ENCODE assay signal across 14 cellular contexts in the genomic region with DNA sequence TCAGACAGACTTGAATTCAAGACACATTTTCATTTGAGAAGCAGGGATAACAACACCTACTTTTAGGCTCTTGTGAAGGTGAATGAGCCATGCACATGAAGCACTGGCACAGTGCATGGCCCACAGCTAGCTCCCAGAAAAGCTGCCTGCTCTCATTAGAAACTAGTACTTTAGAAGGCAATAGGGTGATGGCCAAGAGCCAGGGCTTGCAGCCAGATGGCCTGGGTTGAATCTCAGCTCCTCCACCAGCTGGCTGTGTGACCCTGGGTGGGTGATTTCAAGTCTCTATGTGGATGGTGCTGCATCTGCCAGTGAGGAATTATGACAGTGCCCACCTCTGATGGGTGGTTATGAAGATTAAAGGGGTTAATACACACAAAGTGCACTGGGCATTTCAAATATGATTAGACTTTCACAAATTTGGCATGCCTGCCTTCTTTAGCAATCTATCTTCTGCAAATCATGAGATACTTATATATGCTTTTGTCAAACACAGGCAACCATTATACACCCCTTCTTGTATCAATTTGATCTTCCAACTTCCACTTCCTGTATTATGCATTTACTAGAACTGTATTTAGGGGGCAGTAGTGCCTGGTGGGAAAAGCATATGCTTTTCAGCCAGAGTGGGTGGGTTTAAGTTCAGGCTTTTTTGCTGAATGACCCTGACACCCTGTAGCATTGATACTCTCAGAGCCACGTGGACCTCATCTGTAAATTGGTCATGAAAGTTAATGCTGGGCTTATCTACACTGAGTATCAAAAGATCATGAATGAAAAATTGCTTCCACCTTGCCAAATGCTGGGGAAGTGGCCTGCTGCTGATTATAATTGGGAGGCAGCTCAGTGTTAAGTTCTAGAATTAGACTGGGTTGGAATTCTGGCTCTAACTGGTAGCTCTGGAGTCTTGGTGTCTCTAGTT.
DNase-seq lines count a peak whose midpoint lies in the region; ATAC-seq and TF ChIP-seq lines count a peak whose summit lies in the region.
"Had no signal": no experiment of that assay in that cellular context is flagged by ENCODE, and none has a peak within 500 bp of the region (broad histone marks: within the 10 kb centered on the region; RNA-seq: fewer than 3 reads in every experiment).

No MANE protein-coding gene starts in this region.

- ATAC-seq in stimulated activated effector memory CD8-positive, alpha-beta T cell treated with anti-CD3 and anti-CD28 coated beads, Interleukin-12 subunit alpha, Interleukin-12 subunit beta, amount 100 ng/mL, for 72 hours, result peak; percentile 34
- no peak for ATAC-seq in HG03135 (IDR thresholded peaks at IDR 0.05; ENCODE audit: unreplicated experiment)

- no peaks in the 10 kb centered on the region for H3K36me3 Mint-ChIP-seq in stimulated activated effector memory CD8-positive, alpha-beta T cell treated with anti-CD3 and anti-CD28 coated beads, Interleukin-12 subunit alpha, Interleukin-12 subunit beta, amount 100 ng/mL, for 72 hours

- no peak overlapping the region for H3K4me3 ChIP-seq in fibroblast of mammary gland (ENCODE audit: control insufficient read depth, low read depth, low read length)
- H3K4me3 ChIP-seq: GM23248, lower lobe of right lung, transverse colon had no signal

- peak; percentile 38 to 82 for DNase-seq in NCI-H2081 (lab: John Stamatoyannopoulos, UW)
- DNase-seq in NCI-H2081 treated with DMSO at 0.1 percent for 48 hours (lab: John Stamatoyannopoulos, UW), result no peak
- peak; percentile 19 to 32 for DNase-seq in NOMO-1 (lab: John Stamatoyannopoulos, UW; ENCODE audit: unreplicated experiment in 2 of 2)
- DNase-seq in fibroblast of mammary gland (ENCODE audit: low read depth), result peak; percentile 8
- DNase-seq in stimulated activated effector memory CD8-positive, alpha-beta T cell treated with anti-CD3 and anti-CD28 coated beads, Interleukin-12 subunit alpha, Interleukin-12 subunit beta, amount 100 ng/mL, for 72 hours (ENCODE audit: low spot score in 2 of 2), result no peak
- no peak for DNase-seq in CD1c-positive myeloid dendritic cell (ENCODE audit: extremely low spot score)
- no peak for DNase-seq in GM13977 (ENCODE audit: low spot score)
- DNase-seq: DMS153, GM23248, lower lobe of right lung, NCI-H1417, T-helper 2 cell, transverse colon had no signal

- no peaks in the 10 kb centered on the region for H3K9me3 Mint-ChIP-seq in stimulated activated effector memory CD8-positive, alpha-beta T cell treated with anti-CD3 and anti-CD28 coated beads, Interleukin-12 subunit alpha, Interleukin-12 subunit beta, amount 100 ng/mL, for 72 hours

- no peak for TF ChIP-seq CTCF in fibroblast of mammary gland (conservative IDR thresholded peaks at IDR 0.05; ENCODE audit: control insufficient read depth, insufficient read depth, low read depth, low read length)
- TF ChIP-seq CTCF in GM13977 (IDR thresholded peaks at IDR 0.05; ENCODE audit: extremely low read depth, insufficient read depth, missing control alignments), result no peak

- no peak overlapping the region for H3K4me3 Mint-ChIP-seq in stimulated activated effector memory CD8-positive, alpha-beta T cell treated with anti-CD3 and anti-CD28 coated beads, Interleukin-12 subunit alpha, Interleukin-12 subunit beta, amount 100 ng/mL, for 72 hours

- in situ Hi-C loops in GM13977 (cut with MboI; ENCODE audit: low pct_unique_long_range_greater_than_20kb, low sequenced_read_pairs, unreplicated experiment), result no loop called here

- H3K27ac Mint-ChIP-seq in stimulated activated effector memory CD8-positive, alpha-beta T cell treated with anti-CD3 and anti-CD28 coated beads, Interleukin-12 subunit alpha, Interleukin-12 subunit beta, amount 100 ng/mL, for 72 hours, result no peak overlapping the region

- H3K4me1 Mint-ChIP-seq in stimulated activated effector memory CD8-positive, alpha-beta T cell treated with anti-CD3 and anti-CD28 coated beads, Interleukin-12 subunit alpha, Interleukin-12 subunit beta, amount 100 ng/mL, for 72 hours, result no peaks in the 10 kb centered on the region

Comparison
In these comparisons a context has a peak if more than half of its experiments do, and no peak if none do; other contexts are left out.
1. DNase-seq: peak in NCI-H2081 (2 of 2), NOMO-1 (2 of 2) and fibroblast of mammary gland (single experiment); none in NCI-H2081 treated with DMSO at 0.1 percent for 48 hours (single experiment), stimulated activated effector memory CD8-positive, alpha-beta T cell treated with anti-CD3 and anti-CD28 coated beads, Interleukin-12 subunit alpha, Interleukin-12 subunit beta, amount 100 ng/mL, for 72 hours (0 of 2), CD1c-positive myeloid dendritic cell (single experiment) and GM13977 (single experiment).